Comparison of ENCODE assay signal across 10 cellular contexts in the genomic region with DNA sequence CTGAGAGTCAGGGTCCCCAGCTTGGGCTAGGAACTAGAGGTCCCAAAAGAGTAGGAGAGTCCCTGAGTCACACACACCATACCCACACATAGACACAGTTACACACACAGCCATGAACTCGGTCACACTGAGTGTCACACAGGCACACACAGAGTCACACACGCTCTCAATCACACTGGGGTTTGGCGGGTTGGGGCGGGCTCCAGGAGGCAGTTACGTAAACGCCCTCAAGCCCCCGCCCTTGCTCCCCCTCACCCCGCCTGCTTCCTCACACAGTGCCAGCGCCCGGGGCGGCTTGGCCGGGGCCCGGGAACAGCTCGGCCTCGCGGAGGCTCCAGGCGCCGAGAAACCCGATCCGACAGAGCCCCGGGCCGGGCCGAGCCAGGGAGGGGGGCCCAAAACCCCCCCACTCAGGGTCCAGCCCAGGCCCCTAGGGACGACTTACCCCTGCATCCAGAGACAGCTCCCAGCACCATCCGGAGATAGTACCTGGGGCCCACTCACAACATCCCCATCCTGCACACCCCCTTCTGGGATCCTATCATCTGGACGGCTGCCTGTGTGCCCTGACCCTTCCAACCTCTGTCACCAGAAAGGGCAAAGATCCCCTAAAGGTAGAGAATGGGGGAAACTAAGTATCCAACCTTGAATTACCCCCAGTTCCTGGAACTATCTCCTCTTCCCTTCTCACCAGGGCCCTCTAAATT. TPM values are rescaled to one million over a fixed set of nuclear protein-coding genes. Genes with fewer than 3 reads are reported as not detected.
DNase-seq lines count a peak whose midpoint lies in the region; ATAC-seq and TF ChIP-seq lines count a peak whose summit lies in the region.
"Had no signal": no experiment of that assay in that cellular context is flagged by ENCODE, and none has a peak within 500 bp of the region (broad histone marks: within the 10 kb centered on the region; RNA-seq: fewer than 3 reads in every experiment).

No MANE protein-coding gene starts in this region.

- intact Hi-C loops in right lobe of liver (cut with DNase I) (loop anchor here in 1 of 2 donors (2.0 kb wide), 1 partner anchor 46 kb away; no protein-coding TSS in a partner anchor), upper lobe of right lung (cut with DNase I) (no loop called here)

- no peaks in the 10 kb centered on the region for H3K36me3 Mint-ChIP-seq in activated naive CD4-positive, alpha-beta T cell treated with anti-CD3 and anti-CD28 coated beads, Interleukin-2, amount 50 U/mL, for 24 hours
- H3K36me3 Mint-ChIP-seq in activated naive CD4-positive, alpha-beta T cell treated with anti-CD3 and anti-CD28 coated beads, Interleukin-2, amount 50 U/mL, for 72 hours, result peaks cover 0 to 9% of the 10 kb centered on the region in 2 donors
- H3K36me3 Mint-ChIP-seq: mesothelial cell of epicardium had no signal

- H3K27me3 ChIP-seq in right lobe of liver (no peaks in the 10 kb centered on the region), upper lobe of right lung (peaks cover 50% of the 10 kb centered on the region)

- H3K4me3 Mint-ChIP-seq in activated naive CD4-positive, alpha-beta T cell treated with anti-CD3 and anti-CD28 coated beads, Interleukin-2, amount 50 U/mL, for 24 hours, result peak overlapping the region; percentile 84

- no peaks in the 10 kb centered on the region for H3K9me3 ChIP-seq in right lobe of liver
- no peaks in the 10 kb centered on the region for H3K9me3 ChIP-seq in upper lobe of right lung

- no peaks in the 10 kb centered on the region for H3K9me3 Mint-ChIP-seq in activated naive CD4-positive, alpha-beta T cell treated with anti-CD3 and anti-CD28 coated beads, Interleukin-2, amount 50 U/mL, for 24 hours
- H3K9me3 Mint-ChIP-seq in activated naive CD4-positive, alpha-beta T cell treated with anti-CD3 and anti-CD28 coated beads, Interleukin-2, amount 50 U/mL, for 72 hours, result no peaks in the 10 kb centered on the region
- H3K9me3 Mint-ChIP-seq: activated T-cell treated with anti-CD3 and anti-CD28 coated beads, Interleukin-2, amount 50 U/mL, for 72 hours; mesothelial cell of epicardium had no signal

- H3K4me3 ChIP-seq in coronary artery (peak overlapping the region; percentile 32), right lobe of liver (peak overlapping the region in 1 of 3 donors; percentile 20), upper lobe of right lung (no peak overlapping the region)

- 4% methylated on average over 4 of the region's 26 CpGs for WGBS in right lobe of liver (ENCODE audit: insufficient coverage, low coverage, low lambda C conversion rate, missing lambda C conversion rate)

- H3K27me3 Mint-ChIP-seq in activated naive CD4-positive, alpha-beta T cell treated with anti-CD3 and anti-CD28 coated beads, Interleukin-2, amount 50 U/mL, for 24 hours, result peaks cover 34% of the 10 kb centered on the region

- H3K4me1 Mint-ChIP-seq in activated naive CD4-positive, alpha-beta T cell treated with anti-CD3 and anti-CD28 coated beads, Interleukin-2, amount 50 U/mL, for 24 hours, result peaks cover 26% of the 10 kb centered on the region

- ATAC-seq in activated naive CD4-positive, alpha-beta T cell treated with anti-CD3 and anti-CD28 coated beads, Interleukin-2, amount 50 U/mL, for 72 hours, result no peak
- ATAC-seq in right lobe of liver (peak; percentile 36 to 71 (median 65)), upper lobe of right lung (peak; percentile 71), HG03460 (IDR thresholded peaks at IDR 0.05; ENCODE audit: unreplicated experiment) (no peak), HG02798 (IDR thresholded peaks at IDR 0.05; ENCODE audit: poor library complexity, unreplicated experiment) (no peak)

- no peak overlapping the region for H3K27ac Mint-ChIP-seq in activated naive CD4-positive, alpha-beta T cell treated with anti-CD3 and anti-CD28 coated beads, Interleukin-2, amount 50 U/mL, for 24 hours
- H3K27ac Mint-ChIP-seq in activated naive CD4-positive, alpha-beta T cell treated with anti-CD3 and anti-CD28 coated beads, Interleukin-2, amount 50 U/mL, for 72 hours, result peak overlapping the region in 1 of 2 donors; percentile 18
- H3K27ac Mint-ChIP-seq: activated T-cell treated with anti-CD3 and anti-CD28 coated beads, Interleukin-2, amount 50 U/mL, for 72 hours; mesothelial cell of epicardium had no signal

- H3K27ac ChIP-seq in coronary artery, result peak overlapping the region; percentile 17 to 68
- peak overlapping the region in 2 of 3 donors; percentile 40 to 70 for H3K27ac ChIP-seq in right lobe of liver
- H3K27ac ChIP-seq in upper lobe of right lung, result peak overlapping the region; percentile 4

- TF ChIP-seq POLR2A in right lobe of liver (IDR thresholded peaks at IDR 0.05), result no peak

- TF ChIP-seq CTCF in coronary artery (IDR thresholded peaks at IDR 0.05) (no peak), right lobe of liver (IDR thresholded peaks at IDR 0.05) (no peak), upper lobe of right lung (IDR thresholded peaks at IDR 0.05) (no peak)

- H3K4me1 ChIP-seq in right lobe of liver, result peaks cover 0 to 39% (median 13%) of the 10 kb centered on the region in 4 donors
- peaks cover 27% of the 10 kb centered on the region for H3K4me1 ChIP-seq in upper lobe of right lung

- H3K36me3 ChIP-seq in right lobe of liver (no peaks in the 10 kb centered on the region), upper lobe of right lung (no peaks in the 10 kb centered on the region)

- no peak for DNase-seq in activated naive CD4-positive, alpha-beta T cell treated with anti-CD3 and anti-CD28 coated beads, Interleukin-2, amount 50 U/mL, for 72 hours (ENCODE audit: low spot score in 2 of 2)
- no peak for DNase-seq in coronary artery (ENCODE audit: low spot score)
- DNase-seq in right lobe of liver, result peak; percentile 51 to 91 (median 86)
- DNase-seq in upper lobe of right lung, result peak; percentile 84
- no peak for DNase-seq in NCI-H1092 (lab: John Stamatoyannopoulos, UW)
- DNase-seq: activated T-cell treated with anti-CD3 and anti-CD28 coated beads, Interleukin-2, amount 50 U/mL, for 72 hours had no signal

RNA-seq across cellular contexts. Expression of a gene that starts 3.5 kb away (rescaled TPM):
- under 1 TPM in 1 of 2 donors, not detected in 1; 0.34 TPM for total RNA-seq in activated naive CD4-positive, alpha-beta T cell treated with anti-CD3 and anti-CD28 coated beads, Interleukin-2, amount 50 U/mL, for 72 hours
- total RNA-seq in right lobe of liver (10 to 100 TPM in 1 of 6 experiments, 1 to 10 TPM in 4, under 1 TPM in 1; 0.71 to 12.5 (median 3.4) TPM), upper lobe of right lung (2.9 TPM)
- total RNA-seq: activated T-cell treated with anti-CD3 and anti-CD28 coated beads, Interleukin-2, amount 50 U/mL, for 72 hours had no signal

RNA-seq across cellular contexts. Expression of a gene that starts 18.8 kb away (rescaled TPM):
- total RNA-seq in activated naive CD4-positive, alpha-beta T cell treated with anti-CD3 and anti-CD28 coated beads, Interleukin-2, amount 50 U/mL, for 72 hours, result 10 to 100 TPM; 19.1 to 36.2 TPM
- 10 to 100 TPM; 15.2 to 29.1 (median 25.0) TPM for total RNA-seq in right lobe of liver
- total RNA-seq in upper lobe of right lung, result 16.7 TPM

RNA-seq across cellular contexts. Expression of a gene that starts 27.2 kb away (rescaled TPM):
- 100 to 1,000 TPM in 1 of 2 donors, 10 to 100 TPM in 1; 81.0 to 123 TPM for total RNA-seq in activated naive CD4-positive, alpha-beta T cell treated with anti-CD3 and anti-CD28 coated beads, Interleukin-2, amount 50 U/mL, for 72 hours
- total RNA-seq in right lobe of liver (10 to 100 TPM; 26.4 to 36.8 (median 32.7) TPM), upper lobe of right lung (59.3 TPM)

RNA-seq across cellular contexts. Expression of a gene that starts 35.8 kb away (rescaled TPM):
- total RNA-seq in activated naive CD4-positive, alpha-beta T cell treated with anti-CD3 and anti-CD28 coated beads, Interleukin-2, amount 50 U/mL, for 72 hours, result 1 to 10 TPM in 1 of 2 donors, not detected in 1; 1.6 TPM
- total RNA-seq in right lobe of liver (1 to 10 TPM; 1.7 to 6.7 (median 2.5) TPM), upper lobe of right lung (not detected)

RNA-seq across cellular contexts. Expression of a gene that starts 44.5 kb away (rescaled TPM):
- 10 to 100 TPM; 41.9 to 63.6 TPM for total RNA-seq in activated naive CD4-positive, alpha-beta T cell treated with anti-CD3 and anti-CD28 coated beads, Interleukin-2, amount 50 U/mL, for 72 hours
- 100 to 1,000 TPM in 5 of 6 experiments, 10 to 100 TPM in 1; 69.3 to 237 (median 123) TPM for total RNA-seq in right lobe of liver
- 40.5 TPM for total RNA-seq in upper lobe of right lung

Comparison
In these comparisons a context has a peak if more than half of its experiments do, and no peak if none do; other contexts are left out.
1. ATAC-seq: peak in right lobe of liver (4 of 4) and upper lobe of right lung (single experiment); none in activated naive CD4-positive, alpha-beta T cell treated with anti-CD3 and anti-CD28 coated beads, Interleukin-2, amount 50 U/mL, for 72 hours (0 of 2), HG03460 (single experiment) and HG02798 (single experiment).
2. DNase-seq: peak in right lobe of liver (3 of 3) and upper lobe of right lung (single experiment); none in activated naive CD4-positive, alpha-beta T cell treated with anti-CD3 and anti-CD28 coated beads, Interleukin-2, amount 50 U/mL, for 72 hours (0 of 2), coronary artery (single experiment) and NCI-H1092 (single experiment).
3. H3K27ac ChIP-seq: peak in every context shown above with its lines; median percentile 55 in right lobe of liver; 42 in coronary artery; 4 in upper lobe of right lung.